In the genomic region with DNA sequence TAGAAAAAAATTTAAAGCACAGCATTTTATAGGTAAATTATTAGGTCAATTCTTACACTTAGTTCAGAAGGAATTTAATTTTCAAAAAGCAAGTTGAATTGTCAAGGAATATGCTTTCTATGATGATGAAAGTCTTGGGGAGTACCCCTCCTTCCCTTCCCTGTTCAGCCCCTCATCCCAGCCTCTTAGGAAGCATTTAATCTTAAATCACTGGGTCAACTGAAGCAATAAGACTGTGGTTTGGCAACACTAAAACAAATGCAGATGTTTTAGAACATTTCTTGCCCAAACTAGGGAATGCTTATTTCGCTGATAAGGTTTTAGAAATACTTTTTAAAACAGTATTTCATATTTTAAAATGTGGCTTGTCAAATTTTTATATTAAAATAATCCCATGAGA, we compare ENCODE assay signal across 30 cellular contexts. TPM values are rescaled to one million over a fixed set of nuclear protein-coding genes. Genes with fewer than 3 reads are reported as not detected.
"Had no signal": no experiment of that assay in that cellular context is flagged by ENCODE, and none has a peak within 500 bp of the region (broad histone marks: within the 10 kb centered on the region; RNA-seq: fewer than 3 reads in every experiment).

No MANE protein-coding gene starts in this region.

- H3K4me3 ChIP-seq: gastrocnemius medialis, right lobe of liver, skin epidermis, stomach, thyroid gland, upper lobe of right lung had no signal

- DNase-seq: activated CD4-positive, alpha-beta memory T cell treated with anti-CD3 and anti-CD28 coated beads for 36 hours; activated CD4-positive, alpha-beta T cell treated with anti-CD3 and anti-CD28 coated beads, Interleukin-2, amount 10 ng/mL, durations not matched to agents 24 days and 14 days; activated CD4-positive, CD25-positive, alpha-beta regulatory T cell treated with anti-CD3 and anti-CD28 coated beads, Interleukin-2, amount 50 U/mL, for 72 hours; activated CD8-positive, alpha-beta memory T cell treated with anti-CD3 and anti-CD28 coated beads, Interleukin-2, amount 50 U/mL, for 4 hours; activated effector memory CD4-positive, alpha-beta T cell treated with anti-CD3 and anti-CD28 coated beads, Interleukin-2, amount 50 U/mL, for 16 hours; activated naive CD4-positive, alpha-beta T cell treated with anti-CD3 and anti-CD28 coated beads for 36 hours; activated naive CD8-positive, alpha-beta T cell treated with anti-CD3 and anti-CD28 coated beads for 36 hours; activated T-cell treated with anti-CD3 and anti-CD28 coated beads, Interleukin-2, amount 50 U/mL, for 1 hour; amniotic stem cell; brain microvascular endothelial cell; central memory CD4-positive, alpha-beta T cell; endodermal cell; gastrocnemius medialis; glutamatergic neuron; mammary epithelial cell; right lobe of liver; stimulated activated CD4-positive, alpha-beta T cell treated with anti-CD3 and anti-CD28 coated beads, Interleukin-12 subunit alpha, Interleukin-12 subunit beta, amount 100 ng/mL, for 4 hours; stimulated activated CD4-positive, alpha-beta T cell treated with anti-CD3 and anti-CD28 coated beads, Interleukin-4, amount 100 ng/mL, for 1 hour; stomach; T-helper 17 cell; T1000; thyroid gland; upper lobe of right lung had no signal

- H3K4me1 Mint-ChIP-seq: endodermal cell had no signal

- ATAC-seq: esophagus mucosa; gastrocnemius medialis; right lobe of liver; stimulated activated effector memory CD8-positive, alpha-beta T cell treated with anti-CD3 and anti-CD28 coated beads, Interleukin-12 subunit alpha, Interleukin-12 subunit beta, amount 100 ng/mL, for 72 hours; T-helper 17 cell; upper lobe of right lung had no signal

- H3K27ac Mint-ChIP-seq: activated CD4-positive, alpha-beta memory T cell treated with anti-CD3 and anti-CD28 coated beads for 36 hours; activated CD4-positive, alpha-beta T cell treated with anti-CD3 and anti-CD28 coated beads, Interleukin-2, amount 10 ng/mL, durations not matched to agents 24 days and 14 days; activated naive CD4-positive, alpha-beta T cell treated with anti-CD3 and anti-CD28 coated beads for 36 hours; activated naive CD8-positive, alpha-beta T cell treated with anti-CD3 and anti-CD28 coated beads for 36 hours; activated T-helper 1 cell treated with anti-CD3 and anti-CD28 coated beads, Interleukin-12 subunit alpha, Interleukin-12 subunit beta, Interleukin-2, Interleukin-4 antibody, amounts not matched to agents 30 ng/mL and 10 ng/mL and 1 ng/mL, durations not matched to agents 14 hours and 24 hours and 36 hours; dendritic cell treated with granulocyte-macrophage colony-stimulating factor and Interleukin-4, amounts not matched to agents 40 ng/mL and 50 ng/mL, for 4 days; endodermal cell; stimulated activated effector memory CD8-positive, alpha-beta T cell treated with anti-CD3 and anti-CD28 coated beads, Interleukin-12 subunit alpha, Interleukin-12 subunit beta, amount 100 ng/mL, for 72 hours; T-helper 17 cell had no signal

- H3K9me3 Mint-ChIP-seq: activated CD4-positive, alpha-beta memory T cell treated with anti-CD3 and anti-CD28 coated beads for 36 hours; activated naive CD4-positive, alpha-beta T cell treated with anti-CD3 and anti-CD28 coated beads for 36 hours; activated naive CD8-positive, alpha-beta T cell treated with anti-CD3 and anti-CD28 coated beads for 36 hours; activated T-helper 1 cell treated with anti-CD3 and anti-CD28 coated beads, Interleukin-12 subunit alpha, Interleukin-12 subunit beta, Interleukin-2, Interleukin-4 antibody, amounts not matched to agents 30 ng/mL and 10 ng/mL and 1 ng/mL, durations not matched to agents 14 hours and 24 hours and 36 hours; dendritic cell treated with granulocyte-macrophage colony-stimulating factor and Interleukin-4, amounts not matched to agents 40 ng/mL and 50 ng/mL, for 4 days; endodermal cell; nephron; stimulated activated effector memory CD8-positive, alpha-beta T cell treated with anti-CD3 and anti-CD28 coated beads, Interleukin-12 subunit alpha, Interleukin-12 subunit beta, amount 100 ng/mL, for 72 hours had no signal

- H3K4me3 Mint-ChIP-seq: activated CD4-positive, alpha-beta memory T cell treated with anti-CD3 and anti-CD28 coated beads for 36 hours; activated CD4-positive, alpha-beta T cell treated with anti-CD3 and anti-CD28 coated beads, Interleukin-2, amount 10 ng/mL, durations not matched to agents 24 days and 14 days; activated naive CD4-positive, alpha-beta T cell treated with anti-CD3 and anti-CD28 coated beads for 36 hours; activated naive CD8-positive, alpha-beta T cell treated with anti-CD3 and anti-CD28 coated beads for 36 hours; activated T-helper 1 cell treated with anti-CD3 and anti-CD28 coated beads, Interleukin-12 subunit alpha, Interleukin-12 subunit beta, Interleukin-2, Interleukin-4 antibody, amounts not matched to agents 30 ng/mL and 10 ng/mL and 1 ng/mL, durations not matched to agents 14 hours and 24 hours and 36 hours; dendritic cell treated with granulocyte-macrophage colony-stimulating factor and Interleukin-4, amounts not matched to agents 40 ng/mL and 50 ng/mL, for 4 days; endodermal cell; nephron; stimulated activated effector memory CD8-positive, alpha-beta T cell treated with anti-CD3 and anti-CD28 coated beads, Interleukin-12 subunit alpha, Interleukin-12 subunit beta, amount 100 ng/mL, for 72 hours; T-helper 17 cell had no signal

- H3K27me3 Mint-ChIP-seq: activated CD4-positive, alpha-beta memory T cell treated with anti-CD3 and anti-CD28 coated beads for 36 hours; activated CD4-positive, alpha-beta T cell treated with anti-CD3 and anti-CD28 coated beads, Interleukin-2, amount 10 ng/mL, durations not matched to agents 24 days and 14 days; activated naive CD8-positive, alpha-beta T cell treated with anti-CD3 and anti-CD28 coated beads for 36 hours; T-helper 17 cell had no signal

RNA-seq across cellular contexts. Expression of gene ARSJ, which starts 19.1 kb away (rescaled TPM):
- total RNA-seq: activated CD4-positive, alpha-beta T cell treated with anti-CD3 and anti-CD28 coated beads, Interleukin-2, amount 10 ng/mL, durations not matched to agents 24 days and 14 days; activated CD8-positive, alpha-beta memory T cell treated with anti-CD3 and anti-CD28 coated beads for 36 hours; activated naive CD8-positive, alpha-beta T cell treated with anti-CD3 and anti-CD28 coated beads for 36 hours; activated T-helper 1 cell treated with anti-CD3 and anti-CD28 coated beads, Interleukin-12 subunit alpha, Interleukin-12 subunit beta, Interleukin-2, Interleukin-4 antibody, amounts not matched to agents 30 ng/mL and 10 ng/mL and 1 ng/mL, durations not matched to agents 14 hours and 24 hours and 36 hours had no signal
